ENCODE assay signal across 1 cellular context in the genomic region with DNA sequence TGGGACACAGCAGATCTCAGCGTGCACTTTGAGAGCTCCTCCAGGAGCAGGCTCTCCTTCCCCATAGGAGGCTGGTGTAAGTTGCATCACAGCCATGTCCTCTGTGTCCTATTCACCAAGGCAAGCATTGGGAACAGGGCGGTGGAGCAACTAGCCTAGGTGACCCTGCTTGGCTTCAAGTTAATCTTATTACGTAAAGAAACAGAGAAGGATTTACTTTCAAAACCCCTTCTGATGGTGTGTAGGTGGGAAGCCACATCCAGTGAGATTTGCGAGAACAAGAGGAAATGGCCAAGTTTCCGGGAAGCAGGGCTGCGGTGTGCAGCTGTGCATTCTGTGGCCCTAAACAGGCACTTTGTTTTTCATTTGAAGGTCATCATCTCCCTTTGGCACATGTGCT.
TF ChIP-seq lines count a peak whose summit lies in the region.

No MANE protein-coding gene starts in this region.

TF ChIP-seq in HepG2, 621 proteins besides CTCF, POLR2A, EP300 and RAD21 (continued from another document):
- TF ChIP-seq, protein P1, sequence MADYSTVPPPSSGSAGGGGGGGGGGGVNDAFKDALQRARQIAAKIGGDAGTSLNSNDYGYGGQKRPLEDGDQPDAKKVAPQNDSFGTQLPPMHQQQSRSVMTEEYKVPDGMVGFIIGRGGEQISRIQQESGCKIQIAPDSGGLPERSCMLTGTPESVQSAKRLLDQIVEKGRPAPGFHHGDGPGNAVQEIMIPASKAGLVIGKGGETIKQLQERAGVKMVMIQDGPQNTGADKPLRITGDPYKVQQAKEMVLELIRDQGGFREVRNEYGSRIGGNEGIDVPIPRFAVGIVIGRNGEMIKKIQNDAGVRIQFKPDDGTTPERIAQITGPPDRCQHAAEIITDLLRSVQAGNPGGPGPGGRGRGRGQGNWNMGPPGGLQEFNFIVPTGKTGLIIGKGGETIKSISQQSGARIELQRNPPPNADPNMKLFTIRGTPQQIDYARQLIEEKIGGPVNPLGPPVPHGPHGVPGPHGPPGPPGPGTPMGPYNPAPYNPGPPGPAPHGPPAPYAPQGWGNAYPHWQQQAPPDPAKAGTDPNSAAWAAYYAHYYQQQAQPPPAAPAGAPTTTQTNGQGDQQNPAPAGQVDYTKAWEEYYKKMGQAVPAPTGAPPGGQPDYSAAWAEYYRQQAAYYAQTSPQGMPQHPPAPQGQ (CRISPR knock-in tag; IDR thresholded peaks at IDR 0.05; ENCODE audit: borderline replicate concordance) = no peak
- TF ChIP-seq, protein P2, sequence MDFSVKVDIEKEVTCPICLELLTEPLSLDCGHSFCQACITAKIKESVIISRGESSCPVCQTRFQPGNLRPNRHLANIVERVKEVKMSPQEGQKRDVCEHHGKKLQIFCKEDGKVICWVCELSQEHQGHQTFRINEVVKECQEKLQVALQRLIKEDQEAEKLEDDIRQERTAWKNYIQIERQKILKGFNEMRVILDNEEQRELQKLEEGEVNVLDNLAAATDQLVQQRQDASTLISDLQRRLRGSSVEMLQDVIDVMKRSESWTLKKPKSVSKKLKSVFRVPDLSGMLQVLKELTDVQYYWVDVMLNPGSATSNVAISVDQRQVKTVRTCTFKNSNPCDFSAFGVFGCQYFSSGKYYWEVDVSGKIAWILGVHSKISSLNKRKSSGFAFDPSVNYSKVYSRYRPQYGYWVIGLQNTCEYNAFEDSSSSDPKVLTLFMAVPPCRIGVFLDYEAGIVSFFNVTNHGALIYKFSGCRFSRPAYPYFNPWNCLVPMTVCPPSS (IDR thresholded peaks at IDR 0.05) = no peak
- no peak for TF ChIP-seq ZNF546 (CRISPR knock-in tag; conservative IDR thresholded peaks at IDR 0.05)
- no peak for TF ChIP-seq ZNF33A (CRISPR knock-in tag; IDR thresholded peaks at IDR 0.05; ENCODE audit: borderline replicate concordance)
- TF ChIP-seq ZNF761 (CRISPR knock-in tag; conservative IDR thresholded peaks at IDR 0.05) = no peak
- no peak for TF ChIP-seq ATRX (CRISPR knock-in tag; IDR thresholded peaks at IDR 0.05; ENCODE audit: borderline replicate concordance)
- TF ChIP-seq ZNF274 (CRISPR knock-in tag; IDR thresholded peaks at IDR 0.05) = no peak
- TF ChIP-seq HES4 (CRISPR knock-in tag; IDR thresholded peaks at IDR 0.05; ENCODE audit: borderline replicate concordance) = no peak
